15 cellular contexts compared by ENCODE assay signal in genomic region chr7:35754741-35755140, GRCh38. TPM values are rescaled to one million over a fixed set of nuclear protein-coding genes. Genes with fewer than 3 reads are reported as not detected.
DNase-seq lines count a peak whose midpoint lies in the region; ATAC-seq and TF ChIP-seq lines count a peak whose summit lies in the region.
"Had no signal": no experiment of that assay in that cellular context is flagged by ENCODE, and none has a peak within 500 bp of the region (broad histone marks: within the 10 kb centered on the region; RNA-seq: fewer than 3 reads in every experiment).

No MANE protein-coding gene starts in this region.

- no peaks in the 10 kb centered on the region for H3K9me2 ChIP-seq in GM23248 (ENCODE audit: insufficient read depth)

- TF ChIP-seq CTCF in heart right ventricle (IDR thresholded peaks at IDR 0.05) (no peak), GM10248 (IDR thresholded peaks at IDR 0.05; ENCODE audit: control extremely low read depth, extremely low read depth, low read depth, missing control alignments) (no peak)

- no peak overlapping the region for H3K4me3 Mint-ChIP-seq in stimulated activated effector memory CD8-positive, alpha-beta T cell treated with anti-CD3 and anti-CD28 coated beads, Interleukin-12 subunit alpha, Interleukin-12 subunit beta, amount 100 ng/mL, for 72 hours

- no peaks in the 10 kb centered on the region for H4K20me1 ChIP-seq in GM23248 (ENCODE audit: insufficient read depth)

- POLR2A ChIA-PET in GM10248 (lab: Yijun Ruan, JAX): no interaction called here

- H3K27ac Mint-ChIP-seq in stimulated activated effector memory CD8-positive, alpha-beta T cell treated with anti-CD3 and anti-CD28 coated beads, Interleukin-12 subunit alpha, Interleukin-12 subunit beta, amount 100 ng/mL, for 72 hours: no peak overlapping the region

- H3K27ac ChIP-seq in GM23248 (no peak overlapping the region), heart right ventricle (peak overlapping the region in 8 of 10 donors; percentile 22 to 74 (median 56))

- CTCF ChIA-PET in GM10248 (lab: Yijun Ruan, JAX): no interaction called here

- H3K27me3 ChIP-seq in GM23248 (replicated peaks; ENCODE audit: insufficient read depth): no peaks in the 10 kb centered on the region
- no peaks in the 10 kb centered on the region for H3K27me3 ChIP-seq in adipocyte (replicated peaks; ENCODE audit: control insufficient read depth, insufficient read depth, low read length)
- no peaks in the 10 kb centered on the region for H3K27me3 ChIP-seq in heart right ventricle
- H3K27me3 ChIP-seq in H7 (ENCODE audit: control insufficient read depth, insufficient read depth, low read length): no peaks in the 10 kb centered on the region
- H3K27me3 ChIP-seq: upper lobe of left lung had no signal

- H3K4me2 ChIP-seq in GM23248 (ENCODE audit: unreplicated experiment): no peak overlapping the region

- no peaks in the 10 kb centered on the region for H3K36me3 Mint-ChIP-seq in stimulated activated effector memory CD8-positive, alpha-beta T cell treated with anti-CD3 and anti-CD28 coated beads, Interleukin-12 subunit alpha, Interleukin-12 subunit beta, amount 100 ng/mL, for 72 hours

- peaks cover 9% of the 10 kb centered on the region for H3K4me1 ChIP-seq in GM23248 (ENCODE audit: insufficient read depth)
- H3K4me1 ChIP-seq in adipocyte (ENCODE audit: control insufficient read depth, insufficient read depth, low read length): peaks cover 42% of the 10 kb centered on the region
- H3K4me1 ChIP-seq in heart right ventricle: peaks cover 0 to 50% (median 31%) of the 10 kb centered on the region in 9 donors

- H3K36me3 ChIP-seq in GM23248 (ENCODE audit: low read depth): no peaks in the 10 kb centered on the region
- no peaks in the 10 kb centered on the region for H3K36me3 ChIP-seq in adipocyte (ENCODE audit: control insufficient read depth, insufficient read depth, low read length, severe bottlenecking)
- H3K36me3 ChIP-seq in heart right ventricle: no peaks in the 10 kb centered on the region
- no peaks in the 10 kb centered on the region for H3K36me3 ChIP-seq in H7 (replicated peaks; ENCODE audit: control insufficient read depth, insufficient read depth, low read length)
- H3K36me3 ChIP-seq: upper lobe of left lung had no signal

- no peaks in the 10 kb centered on the region for H3F3A ChIP-seq in GM23248 (ENCODE audit: insufficient read depth)

- intact Hi-C loops in heart right ventricle (cut with DNase I) (loop anchor here in 2 of 10 donors (5.0 kb wide), 2 partner anchors 42 to 43 kb away; no protein-coding TSS in a partner anchor), sciatic nerve (cut with DNase I) (no loop called here)

- WGBS in GM23248 (ENCODE audit: low coverage in 1 of 2, low lambda C conversion rate in 2 of 2, missing lambda C conversion rate in 2 of 2), 2 experiments: 0 to 19% methylated on average over 1 of the region's 1 CpG
- 27 to 47% methylated on average over 1 of the region's 1 CpG for WGBS in heart right ventricle, 2 donors

- H3K9me3 Mint-ChIP-seq in stimulated activated effector memory CD8-positive, alpha-beta T cell treated with anti-CD3 and anti-CD28 coated beads, Interleukin-12 subunit alpha, Interleukin-12 subunit beta, amount 100 ng/mL, for 72 hours: no peaks in the 10 kb centered on the region

- H3K9ac ChIP-seq in GM23248: no peak overlapping the region
- peak overlapping the region; percentile 31 for H3K9ac ChIP-seq in adipocyte (ENCODE audit: low read length)

- DNase-seq in GM23248 (peak; percentile 6), adipocyte (ENCODE audit: low read depth) (peak; percentile 68), heart right ventricle (no peak), sciatic nerve (ENCODE audit: low spot score) (no peak), GM10248 (ENCODE audit: extremely low spot score) (no peak), H7 (no peak)
- no peak for DNase-seq in stimulated activated effector memory CD8-positive, alpha-beta T cell treated with anti-CD3 and anti-CD28 coated beads, Interleukin-12 subunit alpha, Interleukin-12 subunit beta, amount 100 ng/mL, for 72 hours (ENCODE audit: low spot score in 2 of 2)
- DNase-seq: activated CD4-positive, CD25-positive, alpha-beta regulatory T cell; activated CD8-positive, alpha-beta memory T cell treated with anti-CD3 and anti-CD28 coated beads, Interleukin-2, amount 50 U/mL, for 48 hours; DMS153; effector CD4-positive, alpha-beta T cell; NCI-H2107; SW 1271; upper lobe of left lung had no signal

- H2AFZ ChIP-seq in GM23248: no peak overlapping the region

- H3K79me2 ChIP-seq in GM23248 (ENCODE audit: insufficient read depth): no peaks in the 10 kb centered on the region

- ATAC-seq in heart right ventricle (peak; percentile 48 to 79 (median 70)), sciatic nerve (peak; percentile 64), HG03571 (IDR thresholded peaks at IDR 0.05; ENCODE audit: unreplicated experiment) (no peak)
- ATAC-seq in stimulated activated effector memory CD8-positive, alpha-beta T cell treated with anti-CD3 and anti-CD28 coated beads, Interleukin-12 subunit alpha, Interleukin-12 subunit beta, amount 100 ng/mL, for 72 hours: no peak

- peaks cover 13% of the 10 kb centered on the region for H3K4me1 Mint-ChIP-seq in stimulated activated effector memory CD8-positive, alpha-beta T cell treated with anti-CD3 and anti-CD28 coated beads, Interleukin-12 subunit alpha, Interleukin-12 subunit beta, amount 100 ng/mL, for 72 hours

- in situ Hi-C loops in GM23248 (cut with MboI): no loop called here

- H3K9me3 ChIP-seq in GM23248 (ENCODE audit: low read depth) (no peaks in the 10 kb centered on the region), adipocyte (ENCODE audit: control insufficient read depth, low read length) (no peaks in the 10 kb centered on the region), heart right ventricle (no peaks in the 10 kb centered on the region)
- H3K9me3 ChIP-seq: upper lobe of left lung had no signal

- H3K4me3 ChIP-seq in GM23248: no peak overlapping the region
- peak overlapping the region; percentile 41 for H3K4me3 ChIP-seq in adipocyte (ENCODE audit: low read length)
- no peak overlapping the region for H3K4me3 ChIP-seq in heart right ventricle
- no peak overlapping the region for H3K4me3 ChIP-seq in H7 (ENCODE audit: insufficient read depth, low read depth, low read length)
- H3K4me3 ChIP-seq: upper lobe of left lung had no signal

RNA-seq across cellular contexts. Expression of gene SEPTIN7, which starts 46.1 kb away (rescaled TPM):
- total RNA-seq in GM23248 (2014; rRNA removed; shearing (Covaris generic)): 368 and 405 TPM in 2 replicates
- polyA plus RNA-seq in GM23248 (2016; fragmentation: Nextera tagmentation; extraction: Ambion mirVana): 509 and 521 TPM in 2 replicates
- total RNA-seq in heart right ventricle: 100 to 1,000 TPM; 179 to 234 (median 204) TPM
- polyA plus RNA-seq in heart right ventricle: 100 to 1,000 TPM; 139 to 168 TPM
- 267 TPM for total RNA-seq in sciatic nerve
- 162 and 218 TPM in 2 replicates for total RNA-seq in H7 (2014; rRNA removed; shearing (Covaris generic))

RNA-seq across cellular contexts. Expression of gene HERPUD2, which starts 59.8 kb away (rescaled TPM):
- total RNA-seq in GM23248 (2014; rRNA removed; shearing (Covaris generic)): 15.2 and 33.3 TPM in 2 replicates
- polyA plus RNA-seq in GM23248 (2016; fragmentation: Nextera tagmentation; extraction: Ambion mirVana) (21.9 and 22.7 TPM in 2 replicates), heart right ventricle (10 to 100 TPM in 1 of 2 donors, 1 to 10 TPM in 1; 7.1 to 11.9 TPM)
- total RNA-seq in heart right ventricle (10 to 100 TPM; 12.3 to 21.3 (median 17.6) TPM), sciatic nerve (33.8 TPM)
- total RNA-seq in H7 (2014; rRNA removed; shearing (Covaris generic)): 15.9 and 16.7 TPM in 2 replicates

Comparison
In these comparisons a context has a peak if more than half of its experiments do, and no peak if none do; other contexts are left out.
1. DNase-seq: peak in GM23248 (single experiment) and adipocyte (single experiment); none in heart right ventricle (0 of 2), sciatic nerve (single experiment), stimulated activated effector memory CD8-positive, alpha-beta T cell treated with anti-CD3 and anti-CD28 coated beads, Interleukin-12 subunit alpha, Interleukin-12 subunit beta, amount 100 ng/mL, for 72 hours (0 of 2), GM10248 (single experiment) and H7 (single experiment).
2. ATAC-seq: peak in heart right ventricle (8 of 8) and sciatic nerve (single experiment); none in stimulated activated effector memory CD8-positive, alpha-beta T cell treated with anti-CD3 and anti-CD28 coated beads, Interleukin-12 subunit alpha, Interleukin-12 subunit beta, amount 100 ng/mL, for 72 hours (single experiment) and HG03571 (single experiment).